8 cellular contexts compared by ENCODE assay signal in the genomic region with DNA sequence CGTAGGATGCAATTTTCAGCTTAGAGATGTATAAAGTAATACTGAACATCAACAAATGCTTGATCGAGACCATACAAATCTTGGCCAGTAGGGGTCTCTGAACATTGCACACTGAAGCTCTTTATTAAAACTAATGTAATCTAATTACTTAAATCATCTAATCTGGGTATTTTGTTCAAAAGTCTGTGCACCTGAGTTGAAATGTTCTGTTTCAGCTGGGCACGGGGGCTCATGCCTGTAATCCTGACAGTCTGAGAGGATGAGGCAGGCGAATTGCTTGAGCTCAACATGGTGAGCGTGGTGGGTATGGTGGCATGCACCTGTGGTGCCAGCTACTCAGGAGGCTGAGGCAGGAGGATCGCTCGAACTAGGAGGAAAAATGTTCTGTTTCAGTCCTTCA. TPM values are rescaled to one million over a fixed set of nuclear protein-coding genes. Genes with fewer than 3 reads are reported as not detected.
DNase-seq lines count a peak whose midpoint lies in the region; ATAC-seq and TF ChIP-seq lines count a peak whose summit lies in the region.

No MANE protein-coding gene starts in this region.

- TF ChIP-seq CTCF in GM12865 (IDR thresholded peaks at IDR 0.05; ENCODE audit: insufficient read depth, low read depth, low read length, missing control alignments) (peak; percentile 56), PC-9 (conservative IDR thresholded peaks at IDR 0.05) (peak; percentile 76), brain (conservative IDR thresholded peaks at IDR 0.05) (peak; percentile 72), liver (IDR thresholded peaks at IDR 0.05; ENCODE audit: low read depth, low read length, missing input control) (peak; percentile 56), upper lobe of left lung (IDR thresholded peaks at IDR 0.05) (peak in 5 of 6 experiments; percentile 48 to 57 (median 53))

- no peak for TF ChIP-seq POLR2A in upper lobe of left lung (IDR thresholded peaks at IDR 0.05)

- POLR2A ChIA-PET in PC-9 (lab: Charles Lee; ENCODE audit: unreplicated experiment) = no interaction called here

- intact Hi-C loops in PC-9 (cut with micrococcal nuclease; ENCODE audit: unreplicated experiment) = loop anchor here (2.0 kb wide), 1 partner anchor 202 kb away; no protein-coding TSS in a partner anchor

- H3K4me3 ChIP-seq in GM12865 (ENCODE audit: low read depth, low read length) = no peak overlapping the region
- H3K4me3 ChIP-seq in PC-9 = no peak overlapping the region
- H3K4me3 ChIP-seq in liver (ENCODE audit: low read depth in 1 of 3, low read length in 3 of 3) = no peak overlapping the region
- H3K4me3 ChIP-seq in upper lobe of left lung = no peak overlapping the region

- no peaks in the 10 kb centered on the region for H3K9me3 Mint-ChIP-seq in brain

- ATAC-seq in upper lobe of left lung (ENCODE audit: low FRiP score in 2 of 2) (peak in 1 of 2 donors; percentile 50), GM19452 (IDR thresholded peaks at IDR 0.05; ENCODE audit: unreplicated experiment) (no peak)

- no peaks in the 10 kb centered on the region for H3K79me2 ChIP-seq in PC-9 (ENCODE audit: low read depth)

- H3K36me3 Mint-ChIP-seq in brain = no peaks in the 10 kb centered on the region

- H3K4me1 ChIP-seq in PC-9 (replicated peaks; ENCODE audit: insufficient read depth) = no peaks in the 10 kb centered on the region
- H3K4me1 ChIP-seq in liver (ENCODE audit: control insufficient read depth in 4 of 4, insufficient read depth in 4 of 4, low read length in 3 of 4) = no peaks in the 10 kb centered on the region
- no peaks in the 10 kb centered on the region for H3K4me1 ChIP-seq in upper lobe of left lung

- no peaks in the 10 kb centered on the region for H3K9me3 ChIP-seq in PC-9 (ENCODE audit: insufficient read depth, low read depth)
- H3K9me3 ChIP-seq in liver (ENCODE audit: control insufficient read depth in 4 of 4, low read length in 3 of 4) = no peaks in the 10 kb centered on the region
- H3K9me3 ChIP-seq in upper lobe of left lung = no peaks in the 10 kb centered on the region

- H3F3A ChIP-seq in PC-9 (ENCODE audit: insufficient read depth, low read depth) = no peaks in the 10 kb centered on the region

- H3K4me1 Mint-ChIP-seq in brain = no peaks in the 10 kb centered on the region

- H3K27ac ChIP-seq in PC-9 = no peak overlapping the region
- no peak overlapping the region for H3K27ac ChIP-seq in liver (ENCODE audit: low read depth in 1 of 2, low read length in 2 of 2)
- H3K27ac ChIP-seq in upper lobe of left lung = no peak overlapping the region

- DNase-seq in ACHN (peak; percentile 16), GM12865 (ENCODE audit: low read depth) (peak; percentile 29), PC-9 (no peak), upper lobe of left lung (no peak), NCI-H2171 (lab: John Stamatoyannopoulos, UW) (no peak)

- no peaks in the 10 kb centered on the region for H3K36me3 ChIP-seq in PC-9 (ENCODE audit: low read depth)
- H3K36me3 ChIP-seq in liver (ENCODE audit: control insufficient read depth in 4 of 4, insufficient read depth in 3 of 4, low read depth in 1 of 4, low read length in 3 of 4) = no peaks in the 10 kb centered on the region
- H3K36me3 ChIP-seq in upper lobe of left lung = no peaks in the 10 kb centered on the region

- WGBS in liver = 66% methylated on average over 7 of the region's 7 CpGs
- WGBS in upper lobe of left lung, 2 donors = 72 to 75% methylated on average over 7 of the region's 7 CpGs

- H3K27me3 ChIP-seq in PC-9 (ENCODE audit: insufficient read depth, low read depth) (no peaks in the 10 kb centered on the region; the same call in 1 of the 2 replicates), liver (ENCODE audit: control insufficient read depth in 4 of 4, insufficient read depth in 4 of 4, low read length in 3 of 4) (no peaks in the 10 kb centered on the region), upper lobe of left lung (no peaks in the 10 kb centered on the region)

- H3K4me3 Mint-ChIP-seq in brain = no peak overlapping the region

- no TSS peak for BruUV-seq in PC-9 (replicated peaks; lab: Mats Ljungman, UMichigan)

- H3K9ac ChIP-seq in liver (ENCODE audit: low read depth in 1 of 2, low read length in 2 of 2) = no peak overlapping the region

- CTCF ChIA-PET in PC-9 (lab: Charles Lee) = interaction anchor here (0.7 to 1.1 kb wide), 2 partner anchors 202 to 215 kb away, joined by 5 to 10 read pairs; a partner anchor contains a TSS

- H3K27me3 Mint-ChIP-seq in brain = no peaks in the 10 kb centered on the region

- TF ChIP-seq EP300 in upper lobe of left lung (IDR thresholded peaks at IDR 0.05) = no peak

- H3K27ac Mint-ChIP-seq in brain = no peak overlapping the region

- in situ Hi-C loops in ACHN (cut with HindIII; ENCODE audit: low pct_ligation_motif_present, low pct_unique_long_range_greater_than_20kb, low sequenced_read_pairs) = no loop called here

- H4K20me1 ChIP-seq in PC-9 (ENCODE audit: insufficient read depth) = no peaks in the 10 kb centered on the region

- H3K4me2 ChIP-seq in PC-9 = no peak overlapping the region

- H2AFZ ChIP-seq in PC-9 = no peak overlapping the region

- peak; percentile 75 to 78 for TF ChIP-seq RAD21 in liver (IDR thresholded peaks at IDR 0.05)

- no peaks in the 10 kb centered on the region for H3K9me2 ChIP-seq in PC-9 (ENCODE audit: insufficient read depth)

TF ChIP-seq in liver, 16 proteins besides CTCF, POLR2A, EP300 and RAD21:
- TF ChIP-seq YY1 (IDR thresholded peaks at IDR 0.05) (no peak), FOXA1 (IDR thresholded peaks at IDR 0.05) (no peak)

RNA-seq across cellular contexts. Expression of a gene that starts 41.0 kb away (rescaled TPM):
- total RNA-seq in PC-9 (2021) = 0.15 TPM in 1 of 2 replicates, not detected in the other
- 1.3 TPM for polyA plus RNA-seq in brain (ENCODE audit: insufficient read depth, low read depth, low replicate concordance)
- total RNA-seq in liver = under 1 TPM in 1 of 2 donors, not detected in 1; 0.28 TPM
- polyA plus RNA-seq in liver = under 1 TPM in 1 of 2 donors, not detected in 1; 0.08 TPM
- 10 to 100 TPM in 1 of 6 donors, 1 to 10 TPM in 3, under 1 TPM in 1, not detected in 1; 0.86 to 10.3 (median 2.0) TPM for total RNA-seq in upper lobe of left lung

Comparison
In these comparisons a context has a peak if more than half of its experiments do, and no peak if none do; other contexts are left out.
1. DNase-seq: peak in ACHN (single experiment) and GM12865 (single experiment); none in PC-9 (0 of 2), upper lobe of left lung (0 of 2) and NCI-H2171 (single experiment).
2. Peak in every context shown above with its lines, with median percentiles within 50 percentile points of each other: CTCF ChIP-seq.